In the genomic region with DNA sequence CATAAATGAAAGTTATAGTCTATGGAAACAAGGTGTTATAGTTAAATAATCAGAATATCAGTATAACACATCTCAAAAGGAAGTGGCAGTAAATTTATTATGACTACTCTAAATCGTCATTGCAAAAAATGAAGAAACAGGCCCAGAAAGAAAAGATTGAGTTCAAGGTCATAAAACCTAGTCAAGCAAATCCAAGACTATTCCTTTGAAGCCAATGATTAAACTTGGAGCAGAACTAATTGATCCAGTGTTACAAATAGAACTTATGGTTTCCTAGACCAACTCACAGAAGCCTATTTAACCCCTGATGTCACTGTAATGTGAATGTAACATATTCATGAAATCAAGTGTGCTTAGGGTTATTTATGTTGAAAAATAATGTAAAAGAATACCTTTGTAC, we compare ENCODE assay signal across 12 cellular contexts. TPM values are rescaled to one million over a fixed set of nuclear protein-coding genes. Genes with fewer than 3 reads are reported as not detected.
DNase-seq lines count a peak whose midpoint lies in the region; ATAC-seq and TF ChIP-seq lines count a peak whose summit lies in the region.
"Had no signal": no experiment of that assay in that cellular context is flagged by ENCODE, and none has a peak within 500 bp of the region (broad histone marks: within the 10 kb centered on the region; RNA-seq: fewer than 3 reads in every experiment).

No MANE protein-coding gene starts in this region.

- H3K4me2 ChIP-seq in BLaER1 treated with 17β-estradiol and CSF1 and Interleukin-3, amounts not matched to agents 10 nM and 100 nM: peak overlapping the region; percentile 49 to 86 (median 66); a peak in 19 of 22 replicates

- H3K27me3 Mint-ChIP-seq in naive thymus-derived CD8-positive, alpha-beta T cell: no peaks in the 10 kb centered on the region

- DNase-seq in brain microvascular endothelial cell (no peak), NCI-H2081 treated with DMSO at 0.1 percent for 48 hours (lab: John Stamatoyannopoulos, UW) (no peak), OCI-M1 (lab: John Stamatoyannopoulos, UW) (no peak), foreskin melanocyte (no peak), SIG-M5 (lab: John Stamatoyannopoulos, UW) (no peak)
- DNase-seq in naive thymus-derived CD8-positive, alpha-beta T cell: no peak
- DNase-seq: GF-D8, NCI-H187 treated with DMSO at 0.1 percent for 48 hours had no signal

- no peaks in the 10 kb centered on the region for H3K27me3 ChIP-seq in BLaER1 treated with 17β-estradiol and CSF1 and Interleukin-3, amounts not matched to agents 10 nM and 100 nM
- H3K27me3 ChIP-seq in HUES64 (ENCODE audit: insufficient read depth, low read length) (no peaks in the 10 kb centered on the region), brain microvascular endothelial cell (replicated peaks) (no peaks in the 10 kb centered on the region)
- H3K27me3 ChIP-seq: ascending aorta, suprapubic skin had no signal

- H3K9me3 Mint-ChIP-seq in naive thymus-derived CD8-positive, alpha-beta T cell: no peaks in the 10 kb centered on the region

- in situ Hi-C loops in brain microvascular endothelial cell (cut with HindIII; ENCODE audit: low pct_ligation_motif_present, low sequenced_read_pairs): no loop called here

- H3K4me3 Mint-ChIP-seq in naive thymus-derived CD8-positive, alpha-beta T cell: peak overlapping the region; percentile 66 to 85 (median 77)

- peak overlapping the region in 9 of 10 experiments; percentile 73 to 89 (median 80); a peak in 10 of 20 replicates for H3K4me3 ChIP-seq in BLaER1 treated with 17β-estradiol and CSF1 and Interleukin-3, amounts not matched to agents 10 nM and 100 nM
- peak overlapping the region; percentile 86; the same call in 1 of the 2 replicates for H3K4me3 ChIP-seq in HUES64 (ENCODE audit: low read length)
- H3K4me3 ChIP-seq in brain microvascular endothelial cell (ENCODE audit: low read depth, low read length): peak overlapping the region; percentile 84

- H3K27ac Mint-ChIP-seq in naive thymus-derived CD8-positive, alpha-beta T cell: peak overlapping the region in 6 of 10 donors; percentile 27 to 82 (median 67)

- peaks cover 0 to 11% (median 6%) of the 10 kb centered on the region in 11 experiments; a peak in 11 of 22 replicates for H3K9me3 ChIP-seq in BLaER1 treated with 17β-estradiol and CSF1 and Interleukin-3, amounts not matched to agents 10 nM and 100 nM (replicated peaks in 1 of 11)
- no peaks in the 10 kb centered on the region for H3K9me3 ChIP-seq in HUES64 (ENCODE audit: insufficient read depth, low read depth, low read length)
- H3K9me3 ChIP-seq: ascending aorta, suprapubic skin had no signal

- H3K36me3 Mint-ChIP-seq in naive thymus-derived CD8-positive, alpha-beta T cell: peaks cover 0 to 10% (median 0%) of the 10 kb centered on the region in 3 donors

- no peak for TF ChIP-seq CTCF in brain microvascular endothelial cell (IDR thresholded peaks at IDR 0.05; ENCODE audit: low read depth, low read length, missing control alignments)

- ATAC-seq in naive thymus-derived CD8-positive, alpha-beta T cell: no peak

- POLR2A ChIA-PET in naive thymus-derived CD8-positive, alpha-beta T cell (lab: Charles Lee): no interaction called here

- peaks cover 0 to 16% (median 0%) of the 10 kb centered on the region in 11 experiments; a peak in 3 of 22 replicates for H3K36me3 ChIP-seq in BLaER1 treated with 17β-estradiol and CSF1 and Interleukin-3, amounts not matched to agents 10 nM and 100 nM
- H3K36me3 ChIP-seq in HUES64 (ENCODE audit: insufficient read depth, low read length) (no peaks in the 10 kb centered on the region), brain microvascular endothelial cell (replicated peaks) (no peaks in the 10 kb centered on the region)
- H3K36me3 ChIP-seq: ascending aorta, suprapubic skin had no signal

- peak overlapping the region in 3 of 11 experiments; percentile 84 to 89 (median 85); a peak in 5 of 22 replicates for H3K9ac ChIP-seq in BLaER1 treated with 17β-estradiol and CSF1 and Interleukin-3, amounts not matched to agents 10 nM and 100 nM
- H3K9ac ChIP-seq in HUES64 (ENCODE audit: low read depth, low read length): no peak overlapping the region

- no peak overlapping the region for H3K27ac ChIP-seq in BLaER1 treated with 17β-estradiol and CSF1 and Interleukin-3, amounts not matched to agents 10 nM and 100 nM
- no peak overlapping the region for H3K27ac ChIP-seq in HUES64 (ENCODE audit: low read depth, low read length)
- no peak overlapping the region for H3K27ac ChIP-seq in brain microvascular endothelial cell
- H3K27ac ChIP-seq: suprapubic skin had no signal

- H3K4me1 Mint-ChIP-seq in naive thymus-derived CD8-positive, alpha-beta T cell: peaks cover 24 to 46% (median 35%) of the 10 kb centered on the region in 4 donors

- H3K4me1 ChIP-seq in BLaER1 treated with 17β-estradiol and CSF1 and Interleukin-3, amounts not matched to agents 10 nM and 100 nM: peaks cover 4 to 35% (median 17%) of the 10 kb centered on the region in 10 experiments; a peak in 15 of 20 replicates
- H3K4me1 ChIP-seq in HUES64 (ENCODE audit: insufficient read depth, low read length): no peaks in the 10 kb centered on the region; the same call in 1 of the 2 replicates
- H3K4me1 ChIP-seq: ascending aorta had no signal

- 88% methylated on average over 1 of the region's 1 CpG for WGBS in HUES64

- peaks cover 0 to 53% (median 12%) of the 10 kb centered on the region in 11 experiments; a peak in 10 of 22 replicates for H4K20me1 ChIP-seq in BLaER1 treated with 17β-estradiol and CSF1 and Interleukin-3, amounts not matched to agents 10 nM and 100 nM

RNA-seq across cellular contexts. Expression of a gene that starts 1.9 kb away (rescaled TPM):
- 11.6 TPM for polyA plus RNA-seq in HUES64 (2013, experiment 1 of 2)
- 11.0 TPM for polyA plus RNA-seq in HUES64 (2013, experiment 2 of 2)
- 10 to 100 TPM; 19.9 to 21.4 TPM for total RNA-seq in naive thymus-derived CD8-positive, alpha-beta T cell
- 1 to 10 TPM; 7.6 to 8.7 (median 8.4) TPM for polyA plus RNA-seq in naive thymus-derived CD8-positive, alpha-beta T cell

RNA-seq across cellular contexts. Expression of a gene that starts 11.3 kb away (rescaled TPM):
- 2.5 TPM for polyA plus RNA-seq in HUES64 (2013, experiment 1 of 2)
- 2.9 TPM for polyA plus RNA-seq in HUES64 (2013, experiment 2 of 2)
- 10 to 100 TPM; 27.3 to 28.9 TPM for total RNA-seq in naive thymus-derived CD8-positive, alpha-beta T cell
- 10 to 100 TPM in 1 of 3 donors, 1 to 10 TPM in 2; 8.5 to 10.0 (median 9.8) TPM for polyA plus RNA-seq in naive thymus-derived CD8-positive, alpha-beta T cell

RNA-seq across cellular contexts. Expression of a gene that starts 55.8 kb away (rescaled TPM):
- 2.3 TPM for polyA plus RNA-seq in HUES64 (2013, experiment 1 of 2)
- polyA plus RNA-seq in HUES64 (2013, experiment 2 of 2): 1.5 TPM
- 10 to 100 TPM; 24.2 to 26.2 TPM for total RNA-seq in naive thymus-derived CD8-positive, alpha-beta T cell
- 1 to 10 TPM; 1.9 to 6.0 (median 3.4) TPM for polyA plus RNA-seq in naive thymus-derived CD8-positive, alpha-beta T cell
